8 cellular contexts compared by ENCODE assay signal in the genomic region with DNA sequence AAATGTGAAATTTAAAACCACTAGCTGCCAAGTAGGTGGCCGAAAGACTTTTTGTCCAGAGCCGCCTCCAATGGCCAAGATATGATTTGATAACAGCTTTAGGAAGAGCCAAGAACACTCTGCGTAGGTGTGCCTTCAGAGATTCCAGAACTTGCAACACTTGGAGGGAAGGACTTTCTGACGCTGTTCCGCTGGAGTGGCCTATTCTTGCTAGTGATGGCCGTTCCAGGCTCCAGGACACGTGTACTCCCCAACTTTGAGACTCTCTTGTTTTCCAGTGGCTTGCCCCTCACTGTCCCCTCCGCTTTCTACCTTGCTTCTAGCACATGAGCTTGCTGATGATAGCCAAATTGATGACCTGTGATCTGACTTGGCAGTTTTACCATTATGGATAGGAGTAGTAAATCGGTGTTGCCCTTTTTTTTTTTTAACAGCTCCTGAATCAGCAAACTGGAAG. TPM values are rescaled to one million over a fixed set of nuclear protein-coding genes. Genes with fewer than 3 reads are reported as not detected.
DNase-seq lines count a peak whose midpoint lies in the region; ATAC-seq and TF ChIP-seq lines count a peak whose summit lies in the region.

No MANE protein-coding gene starts in this region.

- peak in 1 of 3 donors; percentile 26 for DNase-seq in CD4-positive, CD25-positive, alpha-beta regulatory T cell
- DNase-seq in HT1080 (ENCODE audit: low read depth) (peak; percentile 48), fibroblast of pulmonary artery (ENCODE audit: low read depth) (peak; percentile 92), NCI-H128 (lab: John Stamatoyannopoulos, UW; ENCODE audit: unreplicated experiment) (no peak), GM10248 (ENCODE audit: extremely low spot score) (no peak)
- DNase-seq in naive thymus-derived CD4-positive, alpha-beta T cell = peak in 2 of 9 donors; percentile 3 to 7

- peaks cover 30% of the 10 kb centered on the region for H3K36me3 ChIP-seq in CD4-positive, CD25-positive, alpha-beta regulatory T cell (ENCODE audit: control insufficient read depth, insufficient read depth, low read length)
- H3K36me3 ChIP-seq in naive thymus-derived CD4-positive, alpha-beta T cell (ENCODE audit: control insufficient read depth in 2 of 3, insufficient read depth in 3 of 3, low read length in 3 of 3) = peaks cover 0 to 25% (median 4%) of the 10 kb centered on the region in 3 experiments

- no peaks in the 10 kb centered on the region for H3K9me3 ChIP-seq in CD4-positive, CD25-positive, alpha-beta regulatory T cell (ENCODE audit: control insufficient read depth in 2 of 2, low read length in 2 of 2)
- H3K9me3 ChIP-seq in naive thymus-derived CD4-positive, alpha-beta T cell (ENCODE audit: control insufficient read depth in 2 of 3, low read length in 3 of 3) = no peaks in the 10 kb centered on the region

- TF ChIP-seq CTCF in WI38 (IDR thresholded peaks at IDR 0.05; ENCODE audit: low read depth, low read length) (no peak), fibroblast of pulmonary artery (IDR thresholded peaks at IDR 0.05; ENCODE audit: low read length, missing control alignments) (no peak), GM10248 (IDR thresholded peaks at IDR 0.05; ENCODE audit: control extremely low read depth, extremely low read depth, low read depth, missing control alignments) (no peak)

- peak overlapping the region; percentile 80 for H3K4me3 ChIP-seq in CD4-positive, CD25-positive, alpha-beta regulatory T cell (ENCODE audit: low read depth, low read length)
- peak overlapping the region; percentile 92 for H3K4me3 ChIP-seq in WI38 (ENCODE audit: low read depth, low read length)
- peak overlapping the region; percentile 67 for H3K4me3 ChIP-seq in fibroblast of pulmonary artery (replicated peaks; ENCODE audit: low read depth, low read length)
- peak overlapping the region; percentile 67 for H3K4me3 ChIP-seq in naive thymus-derived CD4-positive, alpha-beta T cell (ENCODE audit: low read length)

- peaks cover 26% of the 10 kb centered on the region for H3K36me3 Mint-ChIP-seq in CD4-positive, CD25-positive, alpha-beta regulatory T cell
- H3K36me3 Mint-ChIP-seq in naive thymus-derived CD4-positive, alpha-beta T cell = peaks cover 12 to 45% (median 20%) of the 10 kb centered on the region in 5 donors

- peaks cover 45 to 68% (median 56%) of the 10 kb centered on the region in 4 donors for H3K4me1 Mint-ChIP-seq in CD4-positive, CD25-positive, alpha-beta regulatory T cell
- H3K4me1 Mint-ChIP-seq in naive thymus-derived CD4-positive, alpha-beta T cell = peaks cover 37 to 70% (median 63%) of the 10 kb centered on the region in 7 donors

- POLR2A ChIA-PET in naive thymus-derived CD4-positive, alpha-beta T cell (lab: Charles Lee) = interaction anchor here (0.7 to 3.3 kb wide), 7 partner anchors 48 to 1993 kb away, joined by 3 to 34 read pairs (median 6); partner anchors contain the start of genes CENPL, DARS2, GAS5 and KLHL20
- POLR2A ChIA-PET in GM10248 (lab: Yijun Ruan, JAX) = interaction anchor here (0.9 to 1.1 kb wide), 2 partner anchors 10 to 58 kb away, joined by 3 read pairs; no protein-coding TSS in a partner anchor

- H3K4me1 ChIP-seq in CD4-positive, CD25-positive, alpha-beta regulatory T cell (ENCODE audit: control insufficient read depth, insufficient read depth, low read length, poor library complexity, severe bottlenecking) = peaks cover 44% of the 10 kb centered on the region
- H3K4me1 ChIP-seq in naive thymus-derived CD4-positive, alpha-beta T cell (ENCODE audit: control insufficient read depth in 2 of 2, insufficient read depth in 2 of 2, low read length in 2 of 2) = peaks cover 20 to 31% of the 10 kb centered on the region in 2 donors

- H3K27me3 ChIP-seq in CD4-positive, CD25-positive, alpha-beta regulatory T cell (ENCODE audit: control insufficient read depth, insufficient read depth, low read length) = no peaks in the 10 kb centered on the region
- no peaks in the 10 kb centered on the region for H3K27me3 ChIP-seq in naive thymus-derived CD4-positive, alpha-beta T cell (ENCODE audit: control insufficient read depth in 2 of 2, insufficient read depth in 2 of 2, low read length in 2 of 2)

- no peak for ATAC-seq in CD4-positive, CD25-positive, alpha-beta regulatory T cell (ENCODE audit: low read depth in 2 of 2)
- ATAC-seq in naive thymus-derived CD4-positive, alpha-beta T cell = no peak
- ATAC-seq in HG02973 (IDR thresholded peaks at IDR 0.05; ENCODE audit: unreplicated experiment) = no peak

- peak overlapping the region; percentile 49 to 91 (median 70) for H3K27ac Mint-ChIP-seq in CD4-positive, CD25-positive, alpha-beta regulatory T cell
- peak overlapping the region; percentile 61 to 94 (median 83) for H3K27ac Mint-ChIP-seq in naive thymus-derived CD4-positive, alpha-beta T cell

- H3K27me3 Mint-ChIP-seq in CD4-positive, CD25-positive, alpha-beta regulatory T cell = no peaks in the 10 kb centered on the region
- H3K27me3 Mint-ChIP-seq in naive thymus-derived CD4-positive, alpha-beta T cell = no peaks in the 10 kb centered on the region

- H3K27ac ChIP-seq in CD4-positive, CD25-positive, alpha-beta regulatory T cell (ENCODE audit: insufficient read depth, low read length, poor library complexity, severe bottlenecking) = no peak overlapping the region
- peak overlapping the region; percentile 89 for H3K27ac ChIP-seq in naive thymus-derived CD4-positive, alpha-beta T cell (ENCODE audit: low read depth, low read length)

- peak overlapping the region; percentile 88 to 94 (median 92) for H3K4me3 Mint-ChIP-seq in CD4-positive, CD25-positive, alpha-beta regulatory T cell
- H3K4me3 Mint-ChIP-seq in naive thymus-derived CD4-positive, alpha-beta T cell = peak overlapping the region; percentile 82 to 94 (median 89)

- no peaks in the 10 kb centered on the region for H3K9me3 Mint-ChIP-seq in CD4-positive, CD25-positive, alpha-beta regulatory T cell
- no peaks in the 10 kb centered on the region for H3K9me3 Mint-ChIP-seq in naive thymus-derived CD4-positive, alpha-beta T cell

- CTCF ChIA-PET in naive thymus-derived CD4-positive, alpha-beta T cell (lab: Charles Lee) = interaction anchor here (0.6 kb wide), 1 partner anchor 1726 kb away, joined by 4 read pairs; no protein-coding TSS in a partner anchor
- CTCF ChIA-PET in GM10248 (lab: Yijun Ruan, JAX) = interaction anchor here (5.1 kb wide), 1 partner anchor 48 kb away, joined by 35 read pairs; no protein-coding TSS in a partner anchor

- intact Hi-C loops in naive thymus-derived CD4-positive, alpha-beta T cell (cut with micrococcal nuclease) = loop anchor here in 1 of 2 donors (2.0 kb wide), 1 partner anchor 1697 kb away; the partner anchor contains the start of gene METTL13

RNA-seq across cellular contexts. Expression of gene PRDX6, which starts 1.0 kb away (rescaled TPM):
- total RNA-seq in CD4-positive, CD25-positive, alpha-beta regulatory T cell = 75.6 TPM
- 100 to 1,000 TPM in 3 of 4 donors, 10 to 100 TPM in 1; 93.3 to 166 (median 141) TPM for polyA plus RNA-seq in CD4-positive, CD25-positive, alpha-beta regulatory T cell
- 185 and 243 TPM in 2 replicates for total RNA-seq in HT1080 (2014; rRNA removed; shearing (Covaris generic))
- 194 and 198 TPM in 2 replicates for polyA plus RNA-seq in HT1080 (2015; cell fraction: cytosol; rRNA removed)
- 178 TPM in 2 replicates for polyA plus RNA-seq in HT1080 (2015; cell fraction: nucleus; rRNA removed)
- total RNA-seq in naive thymus-derived CD4-positive, alpha-beta T cell = 100 to 1,000 TPM in 2 of 5 experiments, 10 to 100 TPM in 3; 84.8 to 117 (median 95.0) TPM
- 100 to 1,000 TPM; 148 to 150 TPM for polyA plus RNA-seq in naive thymus-derived CD4-positive, alpha-beta T cell

Comparison
In these comparisons a context has a peak if more than half of its experiments do, and no peak if none do; other contexts are left out.
1. DNase-seq: peak in HT1080 (single experiment) and fibroblast of pulmonary artery (single experiment); none in NCI-H128 (single experiment) and GM10248 (single experiment).
2. Peak in every context shown above with its lines, with median percentiles within 50 percentile points of each other: H3K4me3 ChIP-seq.